In genomic region chr11:95231881-95232605, GRCh38 we compare ENCODE assay signal across 8 cellular contexts. TPM values are rescaled to one million over a fixed set of nuclear protein-coding genes. Genes with fewer than 3 reads are reported as not detected.
DNase-seq lines count a peak whose midpoint lies in the region; ATAC-seq, FAIRE-seq and TF ChIP-seq lines count a peak whose summit lies in the region.

No MANE protein-coding gene starts in this region.

- no peaks in the 10 kb centered on the region for H3K9me3 Mint-ChIP-seq in activated CD8-positive, alpha-beta memory T cell treated with anti-CD3 and anti-CD28 coated beads, Interleukin-2, amount 10 ng/mL, durations not matched to agents 7 days and 5 days (ENCODE audit: low read depth)
- H3K9me3 Mint-ChIP-seq in endothelial cell (ENCODE audit: unreplicated experiment), result no peaks in the 10 kb centered on the region

- H3K4me3 ChIP-seq in HEK293 (ENCODE audit: low read depth, low read length) (peak overlapping the region; percentile 35), mesodermal cell (ENCODE audit: extremely low read depth, insufficient read depth, low read length, poor library complexity, severe bottlenecking) (peak overlapping the region; percentile 27)

- H3K9me3 ChIP-seq in ES-I3 (ENCODE audit: control insufficient read depth, insufficient read depth, low read length) (no peaks in the 10 kb centered on the region), HEK293 (ENCODE audit: control insufficient read depth, insufficient read depth, low read depth, low read length) (no peaks in the 10 kb centered on the region), mesodermal cell (ENCODE audit: control insufficient read depth, low read length) (no peaks in the 10 kb centered on the region)

- TF ChIP-seq CTCF in HEK293 (tag by site-specific recombination; IDR thresholded peaks at IDR 0.05), result no peak
- TF ChIP-seq CTCF in endothelial cell (IDR thresholded peaks at IDR 0.05; ENCODE audit: unreplicated experiment), result no peak
- TF ChIP-seq CTCF in D721Med (IDR thresholded peaks at IDR 0.05; ENCODE audit: insufficient read depth, missing control alignments), result no peak

- FAIRE-seq in D721Med (lab: Jason Lieb, UNC), result no peak

- H3K36me3 ChIP-seq in ES-I3 (ENCODE audit: insufficient read depth, low read length) (no peaks in the 10 kb centered on the region), HEK293 (ENCODE audit: control insufficient read depth in 2 of 2, insufficient read depth in 1 of 2, low read length in 2 of 2) (no peaks in the 10 kb centered on the region), mesodermal cell (ENCODE audit: control insufficient read depth, insufficient read depth, low read length) (no peaks in the 10 kb centered on the region)

- peak overlapping the region; percentile 87 for H3K27ac ChIP-seq in HEK293 (ENCODE audit: extremely low read depth, low read depth, low read length)
- peak overlapping the region; percentile 84 for H3K27ac ChIP-seq in mesodermal cell (ENCODE audit: low read depth, low read length, severe bottlenecking)

- POLR2A ChIA-PET in HEK293 (lab: Yijun Ruan, JAX), result interaction anchor here (0.6 to 2.4 kb wide), 29 partner anchors 11 to 1158 kb away, joined by 3 to 23 read pairs (median 4); partner anchors contain the start of genes CCDC82, CEP57, FAM76B and JRKL

- peak; percentile 91 for DNase-seq in NCI-H345 (lab: John Stamatoyannopoulos, UW)
- DNase-seq in activated CD8-positive, alpha-beta memory T cell treated with anti-CD3 and anti-CD28 coated beads, Interleukin-2, amount 10 ng/mL, durations not matched to agents 7 days and 5 days, result peak; percentile 78
- peak; percentile 67 for DNase-seq in endothelial cell (ENCODE audit: low spot score)
- DNase-seq in stimulated activated CD8-positive, alpha-beta memory T cell treated with anti-CD3 and anti-CD28 coated beads, Interleukin-15, amount 100 ng/mL, for 4 hours (ENCODE audit: low read depth in 2 of 2), result peak; percentile 24 to 25
- no peak for DNase-seq in D721Med (ENCODE audit: insufficient read length, low spot score)

- H3K4me1 ChIP-seq in ES-I3 (ENCODE audit: insufficient read depth, low read length) (peaks cover 24% of the 10 kb centered on the region), HEK293 (ENCODE audit: control insufficient read depth, insufficient read depth, low read length) (peaks cover 6% of the 10 kb centered on the region), mesodermal cell (ENCODE audit: control insufficient read depth, insufficient read depth, low read length, poor library complexity, severe bottlenecking) (peaks cover 10% of the 10 kb centered on the region)

- peaks cover 20% of the 10 kb centered on the region for H3K4me1 Mint-ChIP-seq in activated CD8-positive, alpha-beta memory T cell treated with anti-CD3 and anti-CD28 coated beads, Interleukin-2, amount 10 ng/mL, durations not matched to agents 7 days and 5 days
- H3K4me1 Mint-ChIP-seq in endothelial cell (ENCODE audit: unreplicated experiment), result peaks cover 6% of the 10 kb centered on the region

- peaks cover 3% of the 10 kb centered on the region for H3K36me3 Mint-ChIP-seq in activated CD8-positive, alpha-beta memory T cell treated with anti-CD3 and anti-CD28 coated beads, Interleukin-2, amount 10 ng/mL, durations not matched to agents 7 days and 5 days
- no peaks in the 10 kb centered on the region for H3K36me3 Mint-ChIP-seq in endothelial cell (ENCODE audit: low read depth, unreplicated experiment)

- no peak overlapping the region for H3K4me3 Mint-ChIP-seq in activated CD8-positive, alpha-beta memory T cell treated with anti-CD3 and anti-CD28 coated beads, Interleukin-2, amount 10 ng/mL, durations not matched to agents 7 days and 5 days
- peak overlapping the region; percentile 68 for H3K4me3 Mint-ChIP-seq in endothelial cell (ENCODE audit: unreplicated experiment)

- peaks cover 16% of the 10 kb centered on the region for H3K27me3 Mint-ChIP-seq in activated CD8-positive, alpha-beta memory T cell treated with anti-CD3 and anti-CD28 coated beads, Interleukin-2, amount 10 ng/mL, durations not matched to agents 7 days and 5 days
- H3K27me3 Mint-ChIP-seq in endothelial cell (ENCODE audit: unreplicated experiment), result peaks cover 3% of the 10 kb centered on the region

- peak overlapping the region; percentile 77 for H3K9ac ChIP-seq in ES-I3 (ENCODE audit: low read depth, low read length)

- CTCF ChIA-PET in HEK293 (lab: Yijun Ruan, JAX), result interaction anchor here (0.6 to 2.5 kb wide), 10 partner anchors 13 to 611 kb away, joined by 3 to 12 read pairs (median 4); partner anchors contain the start of gene SRSF8
- CTCF ChIA-PET in activated CD8-positive, alpha-beta memory T cell treated with anti-CD3 and anti-CD28 coated beads, Interleukin-2, amount 10 ng/mL, durations not matched to agents 7 days and 5 days (lab: Charles Lee), result interaction anchor here (1.0 to 3.0 kb wide), 13 partner anchors 14 to 477 kb away, joined by 3 to 26 read pairs (median 4); partner anchors contain the start of gene SRSF8

- peak; percentile 11 for ATAC-seq in activated CD8-positive, alpha-beta memory T cell treated with anti-CD3 and anti-CD28 coated beads, Interleukin-2, amount 10 ng/mL, durations not matched to agents 7 days and 5 days

- WGBS in mesodermal cell (ENCODE audit: insufficient coverage in 2 of 2), 2 experiments, result 15 to 20% methylated on average over 25 to 29 of the region's 35 CpGs

- no peak overlapping the region for H3K27ac Mint-ChIP-seq in activated CD8-positive, alpha-beta memory T cell treated with anti-CD3 and anti-CD28 coated beads, Interleukin-2, amount 10 ng/mL, durations not matched to agents 7 days and 5 days
- H3K27ac Mint-ChIP-seq in endothelial cell (ENCODE audit: unreplicated experiment), result peak overlapping the region; percentile 21

TF ChIP-seq in HEK293, 187 proteins besides CTCF, POLR2A, EP300 and RAD21 (continues in another document):
- TF ChIP-seq KLF10 (tag by site-specific recombination; IDR thresholded peaks at IDR 0.05) (no peak), ZNF549 (tag by site-specific recombination; IDR thresholded peaks at IDR 0.05) (no peak), ZNF610 (tag by site-specific recombination; IDR thresholded peaks at IDR 0.05; ENCODE audit: borderline replicate concordance) (no peak), ZNF791 (tag by site-specific recombination; IDR thresholded peaks at IDR 0.05) (no peak), KLF7 (tag by site-specific recombination; IDR thresholded peaks at IDR 0.05; ENCODE audit: borderline replicate concordance) (no peak), ZNF843 (tag by site-specific recombination; IDR thresholded peaks at IDR 0.05) (no peak), ZNF530 (tag by site-specific recombination; IDR thresholded peaks at IDR 0.05; ENCODE audit: low read depth) (no peak), OVOL3 (tag by site-specific recombination; IDR thresholded peaks at IDR 0.05) (no peak), ZNF830 (tag by site-specific recombination; IDR thresholded peaks at IDR 0.05; ENCODE audit: low read depth) (no peak), ZNF280C (tag by site-specific recombination; IDR thresholded peaks at IDR 0.05) (no peak), ZNF677 (tag by site-specific recombination; IDR thresholded peaks at IDR 0.05) (no peak), GLIS2 (tag by site-specific recombination; IDR thresholded peaks at IDR 0.05) (no peak), ZNF148 (tag by site-specific recombination; IDR thresholded peaks at IDR 0.05; ENCODE audit: borderline replicate concordance) (no peak), ZNF600 (tag by site-specific recombination; IDR thresholded peaks at IDR 0.05) (0 out of 2 replicates have a peak, but pooled peaks have one; percentile 12), ZNF555 (tag by site-specific recombination; conservative IDR thresholded peaks at IDR 0.05) (no peak), ZNF701 (tag by site-specific recombination; IDR thresholded peaks at IDR 0.05) (no peak), ZFP69B (tag by site-specific recombination; IDR thresholded peaks at IDR 0.05) (no peak), ZEB2 (tag by site-specific recombination; IDR thresholded peaks at IDR 0.05) (0 out of 2 replicates have a peak, but pooled peaks have one; percentile 17)

RNA-seq across cellular contexts. Expression of gene SESN3, which starts 1.0 kb away (rescaled TPM):
- total RNA-seq in activated CD8-positive, alpha-beta memory T cell treated with anti-CD3 and anti-CD28 coated beads, Interleukin-2, amount 10 ng/mL, durations not matched to agents 7 days and 5 days, result 10 to 100 TPM in 1 of 2 experiments, 1 to 10 TPM in 1; 9.3 to 24.3 TPM
- 94.5 TPM for total RNA-seq in endothelial cell (ENCODE audit: unreplicated experiment)
- 38.5 TPM for polyA plus RNA-seq in mesodermal cell (2013, experiment 1 of 2)
- polyA plus RNA-seq in mesodermal cell (2013, experiment 2 of 2), result 41.4 TPM
